In the genomic region with DNA sequence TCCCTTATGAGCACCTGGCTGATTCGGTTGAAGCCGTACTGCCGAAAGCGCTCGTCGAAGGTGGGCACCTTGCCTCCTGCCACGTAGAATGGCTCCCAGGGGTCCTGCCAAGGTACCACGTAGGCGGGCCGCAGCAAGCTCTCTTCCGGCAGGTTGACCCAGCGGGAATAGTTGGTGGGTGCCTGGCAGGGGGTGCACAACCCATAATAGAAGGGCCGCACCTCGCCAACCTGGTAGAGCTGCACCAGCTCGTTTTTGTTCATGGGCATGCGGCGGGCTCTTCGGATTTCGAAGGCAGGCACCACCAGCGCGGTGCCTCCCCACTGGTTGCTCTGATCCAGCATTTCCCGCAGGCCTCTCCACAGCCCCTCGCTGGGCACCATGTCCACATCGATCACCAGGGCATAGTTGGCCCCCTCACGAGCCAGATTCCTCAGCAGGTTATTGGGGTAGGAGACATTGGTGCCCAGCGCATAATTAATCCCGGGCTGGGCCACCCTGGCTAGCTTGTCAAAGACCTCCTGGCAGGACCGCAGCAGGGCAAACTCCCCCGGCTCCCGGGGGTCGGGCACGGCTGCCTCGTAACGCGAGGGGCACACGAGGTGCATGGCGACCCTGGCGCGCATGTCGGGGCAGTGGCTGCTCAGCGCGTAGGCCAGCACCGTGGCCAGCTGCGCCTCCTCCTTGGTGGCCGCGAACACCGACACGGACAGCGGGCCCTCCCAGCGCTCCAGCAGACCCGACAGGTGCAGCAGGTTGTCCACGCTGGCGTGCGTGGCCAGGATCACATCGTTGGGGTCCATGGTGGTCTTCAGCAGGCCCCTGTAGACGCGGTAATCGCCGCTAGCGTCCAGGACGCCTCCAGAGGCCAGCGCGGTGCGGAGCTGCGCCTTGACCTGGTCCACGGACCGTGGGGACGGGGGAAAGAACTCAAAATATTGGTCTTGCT, we compare ENCODE assay signal across 6 cellular contexts. TPM values are rescaled to one million over a fixed set of nuclear protein-coding genes. Genes with fewer than 3 reads are reported as not detected.
DNase-seq lines count a peak whose midpoint lies in the region; ATAC-seq and TF ChIP-seq lines count a peak whose summit lies in the region.

No MANE protein-coding gene starts in this region.

- no peak for ATAC-seq in activated CD4-positive, alpha-beta T cell treated with anti-CD3 and anti-CD28 coated beads for 36 hours
- no peak for ATAC-seq in stimulated activated effector memory CD8-positive, alpha-beta T cell treated with anti-CD3 and anti-CD28 coated beads, Interleukin-12 subunit alpha, Interleukin-12 subunit beta, amount 100 ng/mL, for 72 hours

- H3K36me3 ChIP-seq in esophagus muscularis mucosa: peaks cover under 1 to 8% (median 6%) of the 10 kb centered on the region in 4 donors

- peaks cover 11% of the 10 kb centered on the region for H3K36me3 Mint-ChIP-seq in activated CD4-positive, alpha-beta T cell treated with anti-CD3 and anti-CD28 coated beads for 36 hours (ENCODE audit: low read depth)
- peaks cover 49% of the 10 kb centered on the region for H3K36me3 Mint-ChIP-seq in stimulated activated effector memory CD8-positive, alpha-beta T cell treated with anti-CD3 and anti-CD28 coated beads, Interleukin-12 subunit alpha, Interleukin-12 subunit beta, amount 100 ng/mL, for 72 hours

- intact Hi-C loops in activated CD4-positive, alpha-beta T cell treated with anti-CD3 and anti-CD28 coated beads for 36 hours (cut with DNase I, micrococcal nuclease): loop anchor here (1.0 to 5.0 kb wide), 5 partner anchors 34 to 772 kb away; a partner anchor contains a TSS
- intact Hi-C loops in esophagus muscularis mucosa (cut with DNase I): loop anchor here (10.0 kb wide), 1 partner anchor 508 kb away; a partner anchor contains a TSS

- no peaks in the 10 kb centered on the region for H3K27me3 ChIP-seq in esophagus muscularis mucosa

- CTCF ChIA-PET in activated CD4-positive, alpha-beta T cell treated with anti-CD3 and anti-CD28 coated beads for 36 hours (lab: Charles Lee): interaction anchor here (0.6 to 5.0 kb wide), 6 partner anchors 18 to 284 kb away, joined by 3 to 20 read pairs (median 8); a partner anchor contains a TSS

- DNase-seq in activated CD4-positive, alpha-beta T cell treated with anti-CD3 and anti-CD28 coated beads for 36 hours: no peak
- DNase-seq in activated CD4-positive, alpha-beta T cell treated with anti-CD3 and anti-CD28 coated beads, Interleukin-2, amount 50 U/mL, for 48 hours: no peak
- DNase-seq in esophagus muscularis mucosa (ENCODE audit: extremely low spot score) (no peak), AG08395 (ENCODE audit: low spot score) (no peak), HCEC 1CT (no peak)
- peak in 1 of 2 donors; percentile 64 for DNase-seq in stimulated activated effector memory CD8-positive, alpha-beta T cell treated with anti-CD3 and anti-CD28 coated beads, Interleukin-12 subunit alpha, Interleukin-12 subunit beta, amount 100 ng/mL, for 72 hours (ENCODE audit: low spot score in 2 of 2)

- no peak for TF ChIP-seq CTCF in esophagus muscularis mucosa (IDR thresholded peaks at IDR 0.05)

- peaks cover 42% of the 10 kb centered on the region for H3K4me1 Mint-ChIP-seq in activated CD4-positive, alpha-beta T cell treated with anti-CD3 and anti-CD28 coated beads for 36 hours
- H3K4me1 Mint-ChIP-seq in stimulated activated effector memory CD8-positive, alpha-beta T cell treated with anti-CD3 and anti-CD28 coated beads, Interleukin-12 subunit alpha, Interleukin-12 subunit beta, amount 100 ng/mL, for 72 hours: peaks cover 56% of the 10 kb centered on the region

- 45% methylated on average over 24 of the region's 68 CpGs for WGBS in esophagus muscularis mucosa

- peaks cover 3% of the 10 kb centered on the region for H3K27me3 Mint-ChIP-seq in activated CD4-positive, alpha-beta T cell treated with anti-CD3 and anti-CD28 coated beads for 36 hours

- peak overlapping the region; percentile 93 for H3K4me3 Mint-ChIP-seq in activated CD4-positive, alpha-beta T cell treated with anti-CD3 and anti-CD28 coated beads for 36 hours
- H3K4me3 Mint-ChIP-seq in stimulated activated effector memory CD8-positive, alpha-beta T cell treated with anti-CD3 and anti-CD28 coated beads, Interleukin-12 subunit alpha, Interleukin-12 subunit beta, amount 100 ng/mL, for 72 hours: peak overlapping the region; percentile 92

- no peaks in the 10 kb centered on the region for H3K9me3 ChIP-seq in esophagus muscularis mucosa

- peak overlapping the region; percentile 70 to 96 (median 80) for H3K4me3 ChIP-seq in esophagus muscularis mucosa

- TF ChIP-seq EP300 in esophagus muscularis mucosa (IDR thresholded peaks at IDR 0.05): no peak

- peaks cover 29 to 52% (median 44%) of the 10 kb centered on the region in 4 donors for H3K4me1 ChIP-seq in esophagus muscularis mucosa

- POLR2A ChIA-PET in activated CD4-positive, alpha-beta T cell treated with anti-CD3 and anti-CD28 coated beads for 36 hours (lab: Charles Lee): interaction anchor here (0.6 kb wide), 1 partner anchor 15 kb away, joined by 3 read pairs; no protein-coding TSS in a partner anchor

- H3K27ac ChIP-seq in esophagus muscularis mucosa (replicated peaks in 1 of 4): peak overlapping the region; percentile 88 to 95 (median 94)

- H3K9me3 Mint-ChIP-seq in activated CD4-positive, alpha-beta T cell treated with anti-CD3 and anti-CD28 coated beads for 36 hours (ENCODE audit: low read depth): no peaks in the 10 kb centered on the region
- H3K9me3 Mint-ChIP-seq in stimulated activated effector memory CD8-positive, alpha-beta T cell treated with anti-CD3 and anti-CD28 coated beads, Interleukin-12 subunit alpha, Interleukin-12 subunit beta, amount 100 ng/mL, for 72 hours: no peaks in the 10 kb centered on the region

- TF ChIP-seq POLR2A in esophagus muscularis mucosa (IDR thresholded peaks at IDR 0.05; ENCODE audit: low read depth): no peak

- peak overlapping the region; percentile 80 for H3K27ac Mint-ChIP-seq in activated CD4-positive, alpha-beta T cell treated with anti-CD3 and anti-CD28 coated beads for 36 hours
- peak overlapping the region; percentile 99 for H3K27ac Mint-ChIP-seq in stimulated activated effector memory CD8-positive, alpha-beta T cell treated with anti-CD3 and anti-CD28 coated beads, Interleukin-12 subunit alpha, Interleukin-12 subunit beta, amount 100 ng/mL, for 72 hours

RNA-seq across cellular contexts. Expression of a gene that starts 0.7 kb away (rescaled TPM):
- 1 to 10 TPM; 6.0 to 8.5 TPM for total RNA-seq in activated CD4-positive, alpha-beta T cell treated with anti-CD3 and anti-CD28 coated beads for 36 hours
- total RNA-seq in esophagus muscularis mucosa: 10 to 100 TPM; 32.0 to 71.4 (median 50.0) TPM

RNA-seq across cellular contexts. Expression of a gene that starts 1.8 kb away (rescaled TPM):
- total RNA-seq in activated CD4-positive, alpha-beta T cell treated with anti-CD3 and anti-CD28 coated beads for 36 hours: 10 to 100 TPM; 29.2 to 30.2 TPM
- 10 to 100 TPM; 22.8 to 35.1 (median 34.1) TPM for total RNA-seq in esophagus muscularis mucosa

RNA-seq across cellular contexts. Expression of a gene that starts 10.5 kb away (rescaled TPM):
- 1 to 10 TPM; 1.5 to 1.6 TPM for total RNA-seq in activated CD4-positive, alpha-beta T cell treated with anti-CD3 and anti-CD28 coated beads for 36 hours
- total RNA-seq in esophagus muscularis mucosa: 1 to 10 TPM; 3.1 to 6.6 (median 4.5) TPM

RNA-seq across cellular contexts. Expression of a gene that starts 24.8 kb away (rescaled TPM):
- 10 to 100 TPM; 13.6 to 14.4 TPM for total RNA-seq in activated CD4-positive, alpha-beta T cell treated with anti-CD3 and anti-CD28 coated beads for 36 hours
- 1 to 10 TPM in 3 of 4 donors, under 1 TPM in 1; 0.50 to 3.6 (median 1.7) TPM for total RNA-seq in esophagus muscularis mucosa

RNA-seq across cellular contexts. Expression of a gene that starts 29.9 kb away (rescaled TPM):
- under 1 TPM; 0.23 to 0.26 TPM for total RNA-seq in activated CD4-positive, alpha-beta T cell treated with anti-CD3 and anti-CD28 coated beads for 36 hours
- total RNA-seq in esophagus muscularis mucosa: 10 to 100 TPM; 23.0 to 83.8 (median 33.0) TPM
